Comparison of ENCODE assay signal across 11 cellular contexts in genomic region chr15:58498821-58499580, GRCh38.
DNase-seq lines count a peak whose midpoint lies in the region; ATAC-seq, FAIRE-seq and TF ChIP-seq lines count a peak whose summit lies in the region.
"Had no signal": no experiment of that assay in that cellular context is flagged by ENCODE, and none has a peak within 500 bp of the region (broad histone marks: within the 10 kb centered on the region; RNA-seq: fewer than 3 reads in every experiment).

No MANE protein-coding gene starts in this region.

- FAIRE-seq in HepG2 (lab: Jason Lieb, UNC), result no peak

- TF ChIP-seq CTCF in cardiac fibroblast (IDR thresholded peaks at IDR 0.05; ENCODE audit: low read depth, low read length), result no peak
- 0 out of 2 replicates have a peak, but pooled peaks have one; percentile 8 for TF ChIP-seq CTCF in HepG2 (CRISPR knock-in tag; IDR thresholded peaks at IDR 0.05)
- no peak for TF ChIP-seq CTCF in coronary artery (IDR thresholded peaks at IDR 0.05)

- ATAC-seq in HepG2, result no peak
- no peak for ATAC-seq in HG03439 (IDR thresholded peaks at IDR 0.05; ENCODE audit: unreplicated experiment)
- no peak for ATAC-seq in HG02678 (IDR thresholded peaks at IDR 0.05; ENCODE audit: unreplicated experiment)

- H3K79me2 ChIP-seq in HepG2 (ENCODE audit: insufficient read depth, low read length), result no peaks in the 10 kb centered on the region

- H3K27ac ChIP-seq in HepG2 (ENCODE audit: extremely low read length, insufficient read depth, low read length) (no peak overlapping the region), coronary artery (no peak overlapping the region)
- H3K27ac ChIP-seq: adrenal gland, gastrocnemius medialis had no signal

- no peak overlapping the region for H2AFZ ChIP-seq in HepG2 (ENCODE audit: low read length)

- 96% methylated on average over 5 of the region's 8 CpGs for WGBS in HepG2 (ENCODE audit: low lambda C conversion rate)

- H3K27me3 ChIP-seq in HepG2 (ENCODE audit: control insufficient read depth in 1 of 2, insufficient read depth in 2 of 2, low read length in 2 of 2), result no peaks in the 10 kb centered on the region
- H3K27me3 ChIP-seq: adrenal gland, gastrocnemius medialis had no signal

- H4K20me1 ChIP-seq in HepG2 (ENCODE audit: insufficient read depth, low read length), result no peaks in the 10 kb centered on the region

- DNase-seq in ACHN (peak; percentile 80), HCEC 1CT (peak; percentile 94), cardiac fibroblast (ENCODE audit: low read depth in 2 of 2) (peak; percentile 68 to 93), HepG2 (ENCODE audit: low spot score) (no peak), coronary artery (ENCODE audit: low spot score) (no peak), midbrain (lab: John Stamatoyannopoulos, UW) (no peak)
- DNase-seq: adrenal gland, gastrocnemius medialis, NCI-H446 had no signal

- no peak for TF ChIP-seq RAD21 in HepG2 (CRISPR knock-in tag; IDR thresholded peaks at IDR 0.05)

- H3K4me1 ChIP-seq in HepG2 (ENCODE audit: insufficient read depth, low read length), result no peaks in the 10 kb centered on the region
- H3K4me1 ChIP-seq: adrenal gland, gastrocnemius medialis had no signal

- no peak overlapping the region for H3K9ac ChIP-seq in HepG2 (ENCODE audit: insufficient read depth, low read depth, low read length)

- no TSS peak for BruUV-seq in HepG2 (replicated peaks; lab: Mats Ljungman, UMichigan)

- TF ChIP-seq POLR2A in HepG2 (IDR thresholded peaks at IDR 0.05; ENCODE audit: insufficient read depth in 1 of 2, low read depth in 2 of 2, low read length in 2 of 2), result no peak

- intact Hi-C loops in HepG2 (cut with micrococcal nuclease; ENCODE audit: unreplicated experiment), result no loop called here

- TF ChIP-seq EP300 in HepG2 (IDR thresholded peaks at IDR 0.05; ENCODE audit: low read depth in 2 of 2, low read length in 2 of 2) (no peak), HepG2 (CRISPR knock-in tag; IDR thresholded peaks at IDR 0.05; ENCODE audit: borderline replicate concordance) (no peak)

- POLR2A ChIA-PET in HepG2 (lab: Yijun Ruan, JAX), result no interaction called here

- H3K4me2 ChIP-seq in HepG2 (ENCODE audit: low read depth, low read length), result no peak overlapping the region

- in situ Hi-C loops in ACHN (cut with HindIII; ENCODE audit: low pct_ligation_motif_present, low pct_unique_long_range_greater_than_20kb, low sequenced_read_pairs), result no loop called here
- in situ Hi-C loops in HepG2 (cut with HindIII; ENCODE audit: extremely low pct_ligation_motif_present, low pct_unique_long_range_greater_than_20kb), result no loop called here

- H3K36me3 ChIP-seq in HepG2 (replicated peaks in 1 of 2; ENCODE audit: control insufficient read depth in 1 of 2, insufficient read depth in 2 of 2, low read length in 2 of 2), result no peaks in the 10 kb centered on the region
- H3K36me3 ChIP-seq: adrenal gland, gastrocnemius medialis had no signal

- CTCF ChIA-PET in HepG2 (lab: Yijun Ruan, JAX; ENCODE audit: low intra/inter-chr PET ratio, low total read pairs), result no interaction called here

- no peaks in the 10 kb centered on the region for H3K9me3 ChIP-seq in HepG2 (ENCODE audit: low read length)
- H3K9me3 ChIP-seq: adrenal gland, gastrocnemius medialis had no signal

- H3K4me3 ChIP-seq in cardiac fibroblast (replicated peaks in 1 of 2; ENCODE audit: low read depth in 2 of 2, low read length in 2 of 2) (no peak overlapping the region), HepG2 (replicated peaks in 1 of 3; ENCODE audit: insufficient read depth in 1 of 3, low read depth in 2 of 3, low read length in 3 of 3) (no peak overlapping the region), coronary artery (no peak overlapping the region)
- H3K4me3 ChIP-seq: adrenal gland, gastrocnemius medialis had no signal

TF ChIP-seq in HepG2, 621 proteins besides CTCF, POLR2A, EP300 and RAD21:
- TF ChIP-seq ZNF350 (CRISPR knock-in tag; IDR thresholded peaks at IDR 0.05; ENCODE audit: borderline replicate concordance, low read depth), result no peak
- TF ChIP-seq REPIN1 (CRISPR knock-in tag; IDR thresholded peaks at IDR 0.05; ENCODE audit: borderline replicate concordance, low read depth), result no peak
- no peak for TF ChIP-seq ZHX1 (CRISPR knock-in tag; IDR thresholded peaks at IDR 0.05; ENCODE audit: low read depth)
- no peak for TF ChIP-seq PHB2 (IDR thresholded peaks at IDR 0.05; ENCODE audit: partially characterized antibody)
TF ChIP-seq in HepG2: peak in this region for 0.

Comparison
In these comparisons a context has a peak if more than half of its experiments do, and no peak if none do; other contexts are left out.
1. DNase-seq: peak in ACHN (single experiment), HCEC 1CT (single experiment) and cardiac fibroblast (2 of 2); none in HepG2 (single experiment), coronary artery (single experiment) and midbrain (single experiment).